In genomic region chr7:8442814-8443304, GRCh38 we compare ENCODE assay signal across 8 cellular contexts. TPM values are rescaled to one million over a fixed set of nuclear protein-coding genes. Genes with fewer than 3 reads are reported as not detected.
DNase-seq lines count a peak whose midpoint lies in the region; ATAC-seq and TF ChIP-seq lines count a peak whose summit lies in the region.

No MANE protein-coding gene starts in this region.

- peaks cover 42% of the 10 kb centered on the region for H3K27me3 ChIP-seq in adipocyte (replicated peaks; ENCODE audit: control insufficient read depth, insufficient read depth, low read length)
- H3K27me3 ChIP-seq in suprapubic skin, result peaks cover 77% of the 10 kb centered on the region

- ATAC-seq in GM19463 (IDR thresholded peaks at IDR 0.05; ENCODE audit: unreplicated experiment), result peak; percentile 96

- DNase-seq in NCI-H2227 treated with DMSO at 0.1 percent for 48 hours (lab: John Stamatoyannopoulos, UW) (peak; percentile 67), adipocyte (ENCODE audit: low read depth) (peak; percentile 15), islet precursor cell (peak; percentile 93), NCI-H1436 (lab: John Stamatoyannopoulos, UW) (no peak), suprapubic skin (ENCODE audit: low spot score in 2 of 2) (no peak), NOMO-1 treated with dmso at 0.1 percent for 144 hours (lab: John Stamatoyannopoulos, UW; ENCODE audit: unreplicated experiment) (no peak)
- DNase-seq in stimulated activated CD4-positive, alpha-beta T cell treated with anti-CD3 and anti-CD28 coated beads, TNF-alpha, amount 100 ng/mL, for 24 hours (ENCODE audit: low read depth in 3 of 3), result peak in 2 of 3 experiments; percentile 29 to 55

- no peak overlapping the region for H3K9ac ChIP-seq in adipocyte (ENCODE audit: low read length)

- no peak for TF ChIP-seq EP300 in suprapubic skin (IDR thresholded peaks at IDR 0.05)

- H3K9me3 ChIP-seq in adipocyte (ENCODE audit: control insufficient read depth, low read length) (no peaks in the 10 kb centered on the region), suprapubic skin (no peaks in the 10 kb centered on the region)

- H3K4me1 ChIP-seq in adipocyte (ENCODE audit: control insufficient read depth, insufficient read depth, low read length) (no peaks in the 10 kb centered on the region), suprapubic skin (peaks cover 12% of the 10 kb centered on the region)

- TF ChIP-seq CTCF in suprapubic skin (IDR thresholded peaks at IDR 0.05), result no peak

- H3K27ac ChIP-seq in suprapubic skin, result no peak overlapping the region

- TF ChIP-seq POLR2A in suprapubic skin (IDR thresholded peaks at IDR 0.05), result no peak

- H3K36me3 ChIP-seq in adipocyte (ENCODE audit: control insufficient read depth, insufficient read depth, low read length, severe bottlenecking), result no peaks in the 10 kb centered on the region
- H3K36me3 ChIP-seq in suprapubic skin, result no peaks in the 10 kb centered on the region

- H3K4me3 ChIP-seq in adipocyte (ENCODE audit: low read length) (no peak overlapping the region), suprapubic skin (no peak overlapping the region)

- 3% methylated on average over 20 of the region's 40 CpGs for WGBS in suprapubic skin

RNA-seq across cellular contexts. Expression of gene NXPH1, which starts 9.4 kb away (rescaled TPM):
- not detected for total RNA-seq in suprapubic skin

Comparison
In these comparisons a context has a peak if more than half of its experiments do, and no peak if none do; other contexts are left out.
1. DNase-seq: peak in NCI-H2227 treated with DMSO at 0.1 percent for 48 hours (single experiment), adipocyte (single experiment), islet precursor cell (single experiment) and stimulated activated CD4-positive, alpha-beta T cell treated with anti-CD3 and anti-CD28 coated beads, TNF-alpha, amount 100 ng/mL, for 24 hours (2 of 3); none in NCI-H1436 (single experiment), suprapubic skin (0 of 2) and NOMO-1 treated with dmso at 0.1 percent for 144 hours (single experiment).